Comparison of ENCODE assay signal across 16 cellular contexts in genomic region chr9:108270041-108270440, GRCh38.
DNase-seq lines count a peak whose midpoint lies in the region; ATAC-seq, FAIRE-seq and TF ChIP-seq lines count a peak whose summit lies in the region.
"Had no signal": no experiment of that assay in that cellular context is flagged by ENCODE, and none has a peak within 500 bp of the region (broad histone marks: within the 10 kb centered on the region; RNA-seq: fewer than 3 reads in every experiment).

No MANE protein-coding gene starts in this region.

- WGBS in A549 (ENCODE audit: missing lambda C conversion rate), result 62% methylated on average over 1 of the region's 1 CpG
- 83% methylated on average over 1 of the region's 1 CpG for WGBS in hepatocyte (ENCODE audit: low lambda C conversion rate, missing lambda C conversion rate)

- H2AFZ ChIP-seq in hepatocyte, result no peak overlapping the region

- H3K4me2 ChIP-seq in A549 (peak overlapping the region; percentile 27; the same call in 2 of the 3 replicates), hepatocyte (peak overlapping the region; percentile 1)

- H3K9me3 ChIP-seq in A549, result no peaks in the 10 kb centered on the region
- H3K9me3 ChIP-seq in hepatocyte (ENCODE audit: low read depth), result no peaks in the 10 kb centered on the region
- H3K9me3 ChIP-seq: tibial artery had no signal

- DNase-seq in A549 (ENCODE audit: low read depth in 1 of 2, low spot score in 1 of 2) (no peak), HS-27A (ENCODE audit: low read depth) (peak; percentile 34), hepatocyte (ENCODE audit: low spot score) (peak; percentile 22), HuH-7 (ENCODE audit: low spot score) (no peak), KG1 (lab: John Stamatoyannopoulos, UW) (no peak)
- DNase-seq in activated CD4-positive, alpha-beta T cell treated with anti-CD3 and anti-CD28 coated beads, Interleukin-2, amount 50 U/mL, for 48 hours, result no peak
- DNase-seq: activated CD8-positive, alpha-beta memory T cell treated with anti-CD3 and anti-CD28 coated beads for 24 hours; activated effector memory CD4-positive, alpha-beta T cell treated with anti-CD3 and anti-CD28 coated beads, Interleukin-2, amount 50 U/mL, for 16 hours; foreskin melanocyte; NCI-H1092; NK-92 treated with Interleukin-12 subunit alpha and Interleukin-12 subunit beta, amount 100 ng/mL, for 24 hours; stimulated activated CD4-positive, alpha-beta T cell treated with anti-CD3 and anti-CD28 coated beads, Interleukin-4, amount 100 ng/mL, for 1 hour; tibial artery had no signal

- TF ChIP-seq RAD21 in A549 (conservative IDR thresholded peaks at IDR 0.05 in 1 of 2, IDR thresholded peaks at IDR 0.05 in 1 of 2), result no peak

- FAIRE-seq in A549 (lab: Jason Lieb, UNC), result no peak

- H3K36me3 ChIP-seq in hepatocyte (replicated peaks; ENCODE audit: insufficient read depth, low read depth), result no peaks in the 10 kb centered on the region
- H3K36me3 ChIP-seq: tibial artery had no signal

- no peak overlapping the region for H3K4me3 ChIP-seq in A549
- no peak overlapping the region for H3K4me3 ChIP-seq in hepatocyte
- H3K4me3 ChIP-seq: tibial artery had no signal

- TF ChIP-seq EP300 in A549 (IDR thresholded peaks at IDR 0.05), result no peak

- H4K20me1 ChIP-seq in hepatocyte (ENCODE audit: insufficient read depth, poor library complexity, severe bottlenecking), result no peaks in the 10 kb centered on the region

- no peaks in the 10 kb centered on the region for H3K79me2 ChIP-seq in hepatocyte

- no peak for TF ChIP-seq POLR2A in A549 (IDR thresholded peaks at IDR 0.05; ENCODE audit: low read length)

- POLR2A ChIA-PET in A549 (lab: Yijun Ruan, JAX), result interaction anchor here (1.5 kb wide), 1 partner anchor 214 kb away, joined by 3 read pairs; no protein-coding TSS in a partner anchor

- no peak for TF ChIP-seq CTCF in A549 (IDR thresholded peaks at IDR 0.05)
- TF ChIP-seq CTCF in VCaP (conservative IDR thresholded peaks at IDR 0.05), result no peak
- no peak for TF ChIP-seq CTCF in hepatocyte (IDR thresholded peaks at IDR 0.05; ENCODE audit: poor library complexity)

- CTCF ChIA-PET in A549 (lab: Yijun Ruan, JAX), result interaction anchor here (0.6 to 1.5 kb wide), 6 partner anchors 8 to 805 kb away, joined by 3 to 6 read pairs (median 4); no protein-coding TSS in a partner anchor

- ATAC-seq in A549, result no peak; a peak in 2 of 6 replicates
- ATAC-seq in GM19467 (IDR thresholded peaks at IDR 0.05; ENCODE audit: unreplicated experiment), result no peak
- ATAC-seq: sciatic nerve had no signal

- H3K9me2 ChIP-seq in hepatocyte (replicated peaks; ENCODE audit: insufficient read depth), result no peaks in the 10 kb centered on the region

- peak overlapping the region; percentile 3 to 50; a peak in 3 of 6 replicates for H3K27ac ChIP-seq in A549
- peak overlapping the region; percentile 9; the same call in 1 of the 2 replicates for H3K27ac ChIP-seq in VCaP
- peak overlapping the region; percentile 95 for H3K27ac ChIP-seq in hepatocyte
- H3K27ac ChIP-seq: tibial artery had no signal

- H3K27me3 ChIP-seq in hepatocyte, result no peaks in the 10 kb centered on the region
- H3K27me3 ChIP-seq: tibial artery had no signal

- H3K4me1 ChIP-seq in A549 (peaks cover 25% of the 10 kb centered on the region), hepatocyte (ENCODE audit: insufficient read depth) (peaks cover 35% of the 10 kb centered on the region)

TF ChIP-seq in A549, 52 proteins besides CTCF, POLR2A, EP300 and RAD21:
- TF ChIP-seq JUN (IDR thresholded peaks at IDR 0.05), result no peak
- peak; percentile 75; the same call in 1 of the 2 replicates for TF ChIP-seq GATA3 (IDR thresholded peaks at IDR 0.05; ENCODE audit: borderline replicate concordance)

Comparison
In these comparisons a context has a peak if more than half of its experiments do, and no peak if none do; other contexts are left out.
1. DNase-seq: peak in HS-27A (single experiment) and hepatocyte (single experiment); none in A549 (0 of 2), activated CD4-positive, alpha-beta T cell treated with anti-CD3 and anti-CD28 coated beads, Interleukin-2, amount 50 U/mL, for 48 hours (0 of 2), HuH-7 (single experiment) and KG1 (single experiment).
2. H3K27ac ChIP-seq: peak in every context shown above with its lines; median percentile 95 in hepatocyte; 26 in A549; 9 in VCaP.